ENCODE assay signal across 1 cellular context in the genomic region with DNA sequence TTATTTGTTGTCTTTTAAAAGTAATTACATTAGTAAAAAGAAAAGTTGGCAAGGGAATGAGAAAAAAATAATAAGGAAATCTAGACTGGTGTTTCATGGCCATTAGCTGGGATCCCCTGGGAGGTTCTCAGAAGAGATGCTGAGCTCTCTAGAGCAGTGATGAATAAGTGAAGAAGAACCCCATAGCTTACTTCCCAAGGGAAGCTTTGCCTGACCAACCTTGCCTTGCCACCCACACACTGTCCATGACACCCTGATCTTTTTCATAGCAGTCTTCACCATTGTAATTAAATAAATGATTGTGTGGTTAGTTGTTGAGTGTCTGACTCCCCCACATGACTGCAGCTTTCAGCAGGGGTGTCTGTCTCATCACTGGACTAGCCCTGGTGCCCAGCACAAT.
TF ChIP-seq lines count a peak whose summit lies in the region.

No MANE protein-coding gene starts in this region.

TF ChIP-seq in SK-N-SH treated with all-trans-retinoic acid at 6 μM for 48 hours, 23 proteins besides CTCF, POLR2A, EP300 and RAD21 (continued from another document):
- TF ChIP-seq, protein P1, sequence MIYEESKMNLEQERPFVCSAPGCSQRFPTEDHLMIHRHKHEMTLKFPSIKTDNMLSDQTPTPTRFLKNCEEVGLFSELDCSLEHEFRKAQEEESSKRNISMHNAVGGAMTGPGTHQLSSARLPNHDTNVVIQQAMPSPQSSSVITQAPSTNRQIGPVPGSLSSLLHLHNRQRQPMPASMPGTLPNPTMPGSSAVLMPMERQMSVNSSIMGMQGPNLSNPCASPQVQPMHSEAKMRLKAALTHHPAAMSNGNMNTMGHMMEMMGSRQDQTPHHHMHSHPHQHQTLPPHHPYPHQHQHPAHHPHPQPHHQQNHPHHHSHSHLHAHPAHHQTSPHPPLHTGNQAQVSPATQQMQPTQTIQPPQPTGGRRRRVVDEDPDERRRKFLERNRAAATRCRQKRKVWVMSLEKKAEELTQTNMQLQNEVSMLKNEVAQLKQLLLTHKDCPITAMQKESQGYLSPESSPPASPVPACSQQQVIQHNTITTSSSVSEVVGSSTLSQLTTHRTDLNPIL (CRISPR knock-in tag; IDR thresholded peaks at IDR 0.05; ENCODE audit: low read depth) = no peak
- TF ChIP-seq OSR1 (CRISPR knock-in tag; IDR thresholded peaks at IDR 0.05) (no peak), ISL1 (CRISPR knock-in tag; IDR thresholded peaks at IDR 0.05) (0 out of 2 replicates have a peak, but pooled peaks have one; percentile 6)
